In the genomic region with DNA sequence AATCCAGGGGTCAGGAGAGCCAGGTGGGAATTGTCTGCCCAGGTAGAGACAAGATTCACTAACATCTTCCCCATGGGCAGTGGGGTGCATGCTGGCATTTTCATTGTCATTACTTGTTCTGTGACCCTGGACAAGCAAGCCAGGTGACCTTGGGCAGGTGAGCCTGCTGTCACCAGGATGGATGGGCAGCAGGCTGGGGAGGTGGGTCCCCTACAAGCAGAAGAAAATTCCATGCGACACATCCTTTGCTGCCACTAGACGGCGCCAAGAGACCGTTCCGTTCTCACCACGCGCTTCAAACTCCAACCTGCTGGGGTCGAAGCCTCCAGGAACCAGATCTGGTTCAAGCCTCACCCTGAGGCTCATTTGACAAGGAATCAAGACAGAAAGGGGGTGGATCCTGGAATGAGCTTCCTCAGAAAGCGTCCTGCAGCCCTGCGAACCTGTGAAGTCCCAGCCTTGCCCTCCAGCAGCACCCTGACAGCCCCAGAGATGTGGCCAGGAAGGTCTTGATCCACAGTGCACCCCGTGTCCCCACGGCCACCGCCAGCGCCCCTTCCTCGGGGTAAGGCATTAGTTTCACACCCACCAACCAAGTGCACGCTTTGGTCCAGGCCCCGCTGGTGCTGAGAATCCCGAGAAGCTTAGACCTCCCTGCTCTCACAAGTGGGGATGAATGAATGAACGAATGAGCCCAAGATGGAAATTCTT, we compare ENCODE assay signal across 8 cellular contexts. TPM values are rescaled to one million over a fixed set of nuclear protein-coding genes. Genes with fewer than 3 reads are reported as not detected.
A peak's percentile ranks its signal among the peaks of the same experiment; 100 is the strongest.
DNase-seq lines count a peak whose midpoint lies in the region; ATAC-seq lines count a peak whose summit lies in the region.

No MANE protein-coding gene starts in this region.

- H3K4me1 ChIP-seq in CD4-positive, alpha-beta memory T cell (ENCODE audit: insufficient read depth, low read length): peaks cover 24% of the 10 kb centered on the region

- no peaks in the 10 kb centered on the region for H3K27me3 Mint-ChIP-seq in CD4-positive, alpha-beta memory T cell
- peaks cover 3% of the 10 kb centered on the region for H3K27me3 Mint-ChIP-seq in activated CD8-positive, alpha-beta T cell treated with anti-CD3 and anti-CD28 coated beads, Interleukin-2, amount 10 ng/mL, durations not matched to agents 7 days and 5 days (ENCODE audit: low read depth)

- no peaks in the 10 kb centered on the region for H3K36me3 Mint-ChIP-seq in CD4-positive, alpha-beta memory T cell
- peaks cover 5% of the 10 kb centered on the region for H3K36me3 Mint-ChIP-seq in activated CD8-positive, alpha-beta T cell treated with anti-CD3 and anti-CD28 coated beads, Interleukin-2, amount 10 ng/mL, durations not matched to agents 7 days and 5 days (ENCODE audit: low read depth)

- no peak overlapping the region for H3K27ac ChIP-seq in CD4-positive, alpha-beta memory T cell (ENCODE audit: low read depth, low read length)

- H3K36me3 ChIP-seq in CD4-positive, alpha-beta memory T cell (ENCODE audit: insufficient read depth, low read length): no peaks in the 10 kb centered on the region

- H3K4me1 Mint-ChIP-seq in CD4-positive, alpha-beta memory T cell: peaks cover 12 to 35% (median 23%) of the 10 kb centered on the region in 4 donors
- H3K4me1 Mint-ChIP-seq in activated CD8-positive, alpha-beta T cell treated with anti-CD3 and anti-CD28 coated beads, Interleukin-2, amount 10 ng/mL, durations not matched to agents 7 days and 5 days (ENCODE audit: low read depth): peaks cover 26% of the 10 kb centered on the region

- no peaks in the 10 kb centered on the region for H3K9me3 ChIP-seq in CD4-positive, alpha-beta memory T cell (ENCODE audit: control insufficient read depth in 1 of 2, low read length in 2 of 2)

- H3K4me3 ChIP-seq in CD4-positive, alpha-beta memory T cell (ENCODE audit: low read length in 2 of 2): no peak overlapping the region

- peaks cover 0 to 2% (median 0%) of the 10 kb centered on the region in 8 donors for H3K9me3 Mint-ChIP-seq in CD4-positive, alpha-beta memory T cell
- no peaks in the 10 kb centered on the region for H3K9me3 Mint-ChIP-seq in activated CD8-positive, alpha-beta T cell treated with anti-CD3 and anti-CD28 coated beads, Interleukin-2, amount 10 ng/mL, durations not matched to agents 7 days and 5 days (ENCODE audit: insufficient read depth)

- H3K4me3 Mint-ChIP-seq in CD4-positive, alpha-beta memory T cell: peak overlapping the region in 2 of 8 donors; percentile 52 to 74
- no peak overlapping the region for H3K4me3 Mint-ChIP-seq in activated CD8-positive, alpha-beta T cell treated with anti-CD3 and anti-CD28 coated beads, Interleukin-2, amount 10 ng/mL, durations not matched to agents 7 days and 5 days

- CTCF ChIA-PET in CD4-positive, alpha-beta memory T cell (lab: Charles Lee; ENCODE audit: partially characterized antibody): interaction anchor here (0.6 to 7.2 kb wide), 17 partner anchors 10 to 611 kb away, joined by 3 to 77 read pairs (median 4); no protein-coding TSS in a partner anchor
- CTCF ChIA-PET in activated CD8-positive, alpha-beta T cell treated with anti-CD3 and anti-CD28 coated beads, Interleukin-2, amount 10 ng/mL, durations not matched to agents 7 days and 5 days (lab: Charles Lee): interaction anchor here (0.7 to 4.4 kb wide), 23 partner anchors 8 to 356 kb away, joined by 3 to 33 read pairs (median 4); no protein-coding TSS in a partner anchor

- ATAC-seq in activated CD8-positive, alpha-beta T cell treated with anti-CD3 and anti-CD28 coated beads, Interleukin-2, amount 10 ng/mL, durations not matched to agents 7 days and 5 days: no peak
- no peak for ATAC-seq in GM18868 (IDR thresholded peaks at IDR 0.05; ENCODE audit: unreplicated experiment)

- POLR2A ChIA-PET in CD4-positive, alpha-beta memory T cell (lab: Charles Lee; ENCODE audit: partially characterized antibody): interaction anchor here (1.0 to 2.1 kb wide), 4 partner anchors 13 to 353 kb away, joined by 3 to 4 read pairs (median 3); no protein-coding TSS in a partner anchor
- POLR2A ChIA-PET in activated CD8-positive, alpha-beta T cell treated with anti-CD3 and anti-CD28 coated beads, Interleukin-2, amount 10 ng/mL, durations not matched to agents 7 days and 5 days (lab: Charles Lee): interaction anchor here (1.0 kb wide), 1 partner anchor 254 kb away, joined by 3 read pairs; no protein-coding TSS in a partner anchor

- peak overlapping the region; percentile 54 to 92 (median 82) for H3K27ac Mint-ChIP-seq in CD4-positive, alpha-beta memory T cell
- no peak overlapping the region for H3K27ac Mint-ChIP-seq in activated CD8-positive, alpha-beta T cell treated with anti-CD3 and anti-CD28 coated beads, Interleukin-2, amount 10 ng/mL, durations not matched to agents 7 days and 5 days

- intact Hi-C loops in CD4-positive, alpha-beta memory T cell (cut with micrococcal nuclease): loop anchor here (1.0 to 5.0 kb wide), 5 partner anchors 135 to 556 kb away; no protein-coding TSS in a partner anchor

- H3K27me3 ChIP-seq in CD4-positive, alpha-beta memory T cell (ENCODE audit: insufficient read depth, low read length): no peaks in the 10 kb centered on the region

- peak; percentile 72 to 74 (median 73) for DNase-seq in CD4-positive, alpha-beta memory T cell
- peak in 66 of 76 experiments; percentile 10 to 83 (median 57) for DNase-seq in HUDEP-2 (lab: John Stamatoyannopoulos, UW; ENCODE audit: unreplicated experiment in 76 of 76)
- peak; percentile 73 for DNase-seq in NOMO-1 treated with DMSO at 0.1 percent for 48 hours (lab: John Stamatoyannopoulos, UW; ENCODE audit: unreplicated experiment)
- DNase-seq in activated CD8-positive, alpha-beta T cell treated with anti-CD3 and anti-CD28 coated beads, Interleukin-2, amount 10 ng/mL, durations not matched to agents 7 days and 5 days: peak; percentile 86
- DNase-seq in effector CD8-positive, alpha-beta T cell (lab: John Stamatoyannopoulos, UW): peak; percentile 49
- DNase-seq in lung microvascular endothelial cell (ENCODE audit: low read depth in 2 of 2): peak; percentile 84 to 89
- DNase-seq in stimulated activated CD8-positive, alpha-beta memory T cell treated with anti-CD3 and anti-CD28 coated beads, Interleukin-15, amount 100 ng/mL, for 24 hours (ENCODE audit: low read depth): peak; percentile 50

RNA-seq across cellular contexts. Expression of a gene that starts 3.2 kb away (rescaled TPM):
- 100 to 1,000 TPM; 314 to 318 TPM for total RNA-seq in CD4-positive, alpha-beta memory T cell
- polyA plus RNA-seq in CD4-positive, alpha-beta memory T cell: 10 to 100 TPM; 19.6 to 60.8 TPM
- 100 to 1,000 TPM; 271 to 274 TPM for total RNA-seq in activated CD8-positive, alpha-beta T cell treated with anti-CD3 and anti-CD28 coated beads, Interleukin-2, amount 10 ng/mL, durations not matched to agents 7 days and 5 days
- 255 and 265 TPM in 2 replicates for total RNA-seq in lung microvascular endothelial cell
